ENCODE assay signal across 24 cellular contexts in genomic region chr16:11752856-11753255, GRCh38. TPM values are rescaled to one million over a fixed set of nuclear protein-coding genes. Genes with fewer than 3 reads are reported as not detected.
A peak's percentile ranks its signal among the peaks of the same experiment; 100 is the strongest.
DNase-seq lines count a peak whose midpoint lies in the region; ATAC-seq and TF ChIP-seq lines count a peak whose summit lies in the region.
"Had no signal": no experiment of that assay in that cellular context is flagged by ENCODE, and none has a peak within 500 bp of the region (broad histone marks: within the 10 kb centered on the region; RNA-seq: fewer than 3 reads in every experiment).

No MANE protein-coding gene starts in this region.

- CTCF ChIA-PET in activated CD8-positive, alpha-beta T cell treated with anti-CD3 and anti-CD28 coated beads for 36 hours (lab: Charles Lee), result no interaction called here
- CTCF ChIA-PET in activated CD8-positive, alpha-beta T cell treated with anti-CD3 and anti-CD28 coated beads, Interleukin-2, amount 10 ng/mL, durations not matched to agents 7 days and 5 days (lab: Charles Lee), result interaction anchor here (1.2 kb wide), 1 partner anchor 790 kb away, joined by 3 read pairs; no protein-coding TSS in a partner anchor

- TF ChIP-seq CTCF in activated CD8-positive, alpha-beta T cell treated with anti-CD3 and anti-CD28 coated beads for 36 hours (IDR thresholded peaks at IDR 0.05), result no peak
- no peak for TF ChIP-seq CTCF in colonic mucosa (IDR thresholded peaks at IDR 0.05)

- H3K9me3 ChIP-seq in colonic mucosa, result no peaks in the 10 kb centered on the region
- H3K9me3 ChIP-seq: BE2C, HAP-1, heart left ventricle had no signal

- no peaks in the 10 kb centered on the region for H3K4me1 Mint-ChIP-seq in activated CD8-positive, alpha-beta T cell treated with anti-CD3 and anti-CD28 coated beads for 36 hours (ENCODE audit: low read depth)
- no peaks in the 10 kb centered on the region for H3K4me1 Mint-ChIP-seq in activated CD8-positive, alpha-beta T cell treated with anti-CD3 and anti-CD28 coated beads, Interleukin-2, amount 10 ng/mL, durations not matched to agents 7 days and 5 days (ENCODE audit: low read depth)
- H3K4me1 Mint-ChIP-seq in stimulated activated effector memory CD8-positive, alpha-beta T cell treated with anti-CD3 and anti-CD28 coated beads, Interleukin-12 subunit alpha, Interleukin-12 subunit beta, amount 100 ng/mL, for 72 hours, result peaks cover 5% of the 10 kb centered on the region
- H3K4me1 Mint-ChIP-seq: activated CD4-positive, alpha-beta T cell treated with anti-CD3 and anti-CD28 coated beads for 36 hours had no signal

- peaks cover 11% of the 10 kb centered on the region for H3K36me3 ChIP-seq in colonic mucosa

- no peaks in the 10 kb centered on the region for H3K27me3 Mint-ChIP-seq in activated CD8-positive, alpha-beta T cell treated with anti-CD3 and anti-CD28 coated beads for 36 hours
- H3K27me3 Mint-ChIP-seq in activated CD8-positive, alpha-beta T cell treated with anti-CD3 and anti-CD28 coated beads, Interleukin-2, amount 10 ng/mL, durations not matched to agents 7 days and 5 days (ENCODE audit: low read depth), result no peaks in the 10 kb centered on the region
- H3K27me3 Mint-ChIP-seq: activated CD4-positive, alpha-beta T cell treated with anti-CD3 and anti-CD28 coated beads for 36 hours had no signal

- POLR2A ChIA-PET in activated CD8-positive, alpha-beta T cell treated with anti-CD3 and anti-CD28 coated beads for 36 hours (lab: Charles Lee), result interaction anchor here (0.5 to 1.0 kb wide), 2 partner anchors 9 to 11 kb away, joined by 4 to 5 read pairs; partner anchors contain the start of gene TXNDC11
- POLR2A ChIA-PET in activated CD8-positive, alpha-beta T cell treated with anti-CD3 and anti-CD28 coated beads, Interleukin-2, amount 10 ng/mL, durations not matched to agents 7 days and 5 days (lab: Charles Lee), result no interaction called here

- H3K27me3 ChIP-seq in colonic mucosa, result no peaks in the 10 kb centered on the region
- H3K27me3 ChIP-seq: BE2C, heart left ventricle had no signal

- H3K4me3 ChIP-seq in colonic mucosa, result no peak overlapping the region
- H3K4me3 ChIP-seq: HAP-1, heart left ventricle had no signal

- peak overlapping the region in 1 of 2 donors; percentile 9 for H3K9ac ChIP-seq in colonic mucosa (ENCODE audit: low read depth in 2 of 2, low read length in 2 of 2)

- intact Hi-C loops in activated CD8-positive, alpha-beta T cell treated with anti-CD3 and anti-CD28 coated beads for 36 hours (cut with micrococcal nuclease), result no loop called here
- intact Hi-C loops in colonic mucosa (cut with DNase I), result no loop called here
- intact Hi-C loops in cardiac septum (cut with DNase I), result no loop called here

- H3K9me3 Mint-ChIP-seq in activated CD8-positive, alpha-beta T cell treated with anti-CD3 and anti-CD28 coated beads for 36 hours, result no peaks in the 10 kb centered on the region
- H3K9me3 Mint-ChIP-seq in activated CD8-positive, alpha-beta T cell treated with anti-CD3 and anti-CD28 coated beads, Interleukin-2, amount 10 ng/mL, durations not matched to agents 7 days and 5 days (ENCODE audit: insufficient read depth), result no peaks in the 10 kb centered on the region
- H3K9me3 Mint-ChIP-seq in stimulated activated effector memory CD8-positive, alpha-beta T cell treated with anti-CD3 and anti-CD28 coated beads, Interleukin-12 subunit alpha, Interleukin-12 subunit beta, amount 100 ng/mL, for 72 hours, result no peaks in the 10 kb centered on the region

- no peak for DNase-seq in activated CD8-positive, alpha-beta T cell treated with anti-CD3 and anti-CD28 coated beads for 36 hours
- no peak for DNase-seq in activated CD8-positive, alpha-beta T cell treated with anti-CD3 and anti-CD28 coated beads, Interleukin-2, amount 10 ng/mL, durations not matched to agents 7 days and 5 days
- DNase-seq in NCI-H2029 (lab: John Stamatoyannopoulos, UW) (peak; percentile 87), colonic mucosa (no peak), amygdala (lab: John Stamatoyannopoulos, UW) (no peak), cardiac septum (ENCODE audit: low spot score) (no peak)
- no peak for DNase-seq in stimulated activated effector memory CD8-positive, alpha-beta T cell treated with anti-CD3 and anti-CD28 coated beads, Interleukin-12 subunit alpha, Interleukin-12 subunit beta, amount 100 ng/mL, for 72 hours (ENCODE audit: low spot score in 2 of 2)
- DNase-seq: activated CD4-positive, alpha-beta T cell treated with anti-CD3 and anti-CD28 coated beads for 36 hours; activated T-cell treated with anti-CD3 and anti-CD28 coated beads, Interleukin-2, amount 50 U/mL, for 48 hours; BE2C; effector CD4-positive, alpha-beta T cell; EL; erythroblast; heart left ventricle; kidney glomerular epithelial cell; NCI-H1048; NCI-H1930; NCI-H446; NK-92 treated with Interleukin-12 subunit alpha and Interleukin-12 subunit beta, amount 100 ng/mL, for 24 hours; stimulated activated CD8-positive, alpha-beta memory T cell treated with anti-CD3 and anti-CD28 coated beads, Interleukin-4, amount 100 ng/mL, for 48 hours; substantia nigra had no signal

- H3K27ac ChIP-seq in colonic mucosa, result peak overlapping the region; percentile 18
- H3K27ac ChIP-seq: heart left ventricle had no signal

- no peak overlapping the region for H3K4me3 Mint-ChIP-seq in activated CD8-positive, alpha-beta T cell treated with anti-CD3 and anti-CD28 coated beads for 36 hours
- H3K4me3 Mint-ChIP-seq in activated CD8-positive, alpha-beta T cell treated with anti-CD3 and anti-CD28 coated beads, Interleukin-2, amount 10 ng/mL, durations not matched to agents 7 days and 5 days, result no peak overlapping the region
- H3K4me3 Mint-ChIP-seq in stimulated activated effector memory CD8-positive, alpha-beta T cell treated with anti-CD3 and anti-CD28 coated beads, Interleukin-12 subunit alpha, Interleukin-12 subunit beta, amount 100 ng/mL, for 72 hours, result no peak overlapping the region
- H3K4me3 Mint-ChIP-seq: activated CD4-positive, alpha-beta T cell treated with anti-CD3 and anti-CD28 coated beads for 36 hours had no signal

- H3K4me1 ChIP-seq in colonic mucosa, result peaks cover 4% of the 10 kb centered on the region
- H3K4me1 ChIP-seq: BE2C, HAP-1 had no signal

- peak overlapping the region; percentile 1 for H3K27ac Mint-ChIP-seq in activated CD8-positive, alpha-beta T cell treated with anti-CD3 and anti-CD28 coated beads for 36 hours
- no peak overlapping the region for H3K27ac Mint-ChIP-seq in activated CD8-positive, alpha-beta T cell treated with anti-CD3 and anti-CD28 coated beads, Interleukin-2, amount 10 ng/mL, durations not matched to agents 7 days and 5 days
- H3K27ac Mint-ChIP-seq in stimulated activated effector memory CD8-positive, alpha-beta T cell treated with anti-CD3 and anti-CD28 coated beads, Interleukin-12 subunit alpha, Interleukin-12 subunit beta, amount 100 ng/mL, for 72 hours, result peak overlapping the region; percentile 24
- H3K27ac Mint-ChIP-seq: activated CD4-positive, alpha-beta T cell treated with anti-CD3 and anti-CD28 coated beads for 36 hours had no signal

- H3K36me3 Mint-ChIP-seq in activated CD8-positive, alpha-beta T cell treated with anti-CD3 and anti-CD28 coated beads for 36 hours (ENCODE audit: low read depth), result peaks cover 43% of the 10 kb centered on the region
- H3K36me3 Mint-ChIP-seq in activated CD8-positive, alpha-beta T cell treated with anti-CD3 and anti-CD28 coated beads, Interleukin-2, amount 10 ng/mL, durations not matched to agents 7 days and 5 days (ENCODE audit: low read depth), result peaks cover 59% of the 10 kb centered on the region
- peaks cover 99% of the 10 kb centered on the region for H3K36me3 Mint-ChIP-seq in stimulated activated effector memory CD8-positive, alpha-beta T cell treated with anti-CD3 and anti-CD28 coated beads, Interleukin-12 subunit alpha, Interleukin-12 subunit beta, amount 100 ng/mL, for 72 hours

- ATAC-seq in activated CD8-positive, alpha-beta T cell treated with anti-CD3 and anti-CD28 coated beads for 36 hours, result no peak
- no peak for ATAC-seq in activated CD8-positive, alpha-beta T cell treated with anti-CD3 and anti-CD28 coated beads, Interleukin-2, amount 10 ng/mL, durations not matched to agents 7 days and 5 days
- no peak for ATAC-seq in stimulated activated effector memory CD8-positive, alpha-beta T cell treated with anti-CD3 and anti-CD28 coated beads, Interleukin-12 subunit alpha, Interleukin-12 subunit beta, amount 100 ng/mL, for 72 hours
- ATAC-seq in SK-N-SH treated with all-trans-retinoic acid at 6 μM for 48 hours, result no peak
- ATAC-seq: activated CD4-positive, alpha-beta T cell treated with anti-CD3 and anti-CD28 coated beads for 36 hours; heart left ventricle; Panc1 had no signal

TF ChIP-seq in SK-N-SH treated with all-trans-retinoic acid at 6 μM for 48 hours, 23 proteins besides CTCF, POLR2A, EP300 and RAD21 (continues in another document):
- TF ChIP-seq ZNF70 (CRISPR knock-in tag; IDR thresholded peaks at IDR 0.05), result no peak
- TF ChIP-seq TCF4 (CRISPR knock-in tag; IDR thresholded peaks at IDR 0.05; ENCODE audit: borderline replicate concordance), result no peak
- no peak for TF ChIP-seq RARB (CRISPR knock-in tag; IDR thresholded peaks at IDR 0.05)
- TF ChIP-seq ZNF565 (CRISPR knock-in tag; conservative IDR thresholded peaks at IDR 0.05; ENCODE audit: low read depth), result no peak
- no peak for TF ChIP-seq CREB5 (CRISPR knock-in tag; IDR thresholded peaks at IDR 0.05; ENCODE audit: low read depth)
- no peak for TF ChIP-seq SNAI2 (CRISPR knock-in tag; IDR thresholded peaks at IDR 0.05)
- no peak for TF ChIP-seq ISL1 (CRISPR knock-in tag; IDR thresholded peaks at IDR 0.05)
- TF ChIP-seq TOX (CRISPR knock-in tag; IDR thresholded peaks at IDR 0.05; ENCODE audit: borderline replicate concordance), result no peak

RNA-seq across cellular contexts. Expression of gene TXNDC11, which starts 10.2 kb away (rescaled TPM):
- 10 to 100 TPM; 21.7 to 24.4 TPM for total RNA-seq in activated CD8-positive, alpha-beta T cell treated with anti-CD3 and anti-CD28 coated beads for 36 hours
- total RNA-seq in activated CD8-positive, alpha-beta T cell treated with anti-CD3 and anti-CD28 coated beads, Interleukin-2, amount 10 ng/mL, durations not matched to agents 7 days and 5 days, result 10 to 100 TPM; 30.1 to 34.4 TPM
- 10 to 100 TPM; 52.0 to 62.1 TPM for total RNA-seq in colonic mucosa
- 27.0 TPM for total RNA-seq in cardiac septum

RNA-seq across cellular contexts. Expression of gene ZC3H7A, which starts 44.2 kb away (rescaled TPM):
- 10 to 100 TPM; 62.3 to 67.8 TPM for total RNA-seq in activated CD8-positive, alpha-beta T cell treated with anti-CD3 and anti-CD28 coated beads for 36 hours
- 10 to 100 TPM; 58.9 TPM for total RNA-seq in activated CD8-positive, alpha-beta T cell treated with anti-CD3 and anti-CD28 coated beads, Interleukin-2, amount 10 ng/mL, durations not matched to agents 7 days and 5 days
- total RNA-seq in colonic mucosa, result 10 to 100 TPM; 40.2 to 47.1 TPM
- total RNA-seq in cardiac septum, result 33.4 TPM
